ENCODE assay signal across 10 cellular contexts in genomic region chr21:45410151-45410864, GRCh38. TPM values are rescaled to one million over a fixed set of nuclear protein-coding genes. Genes with fewer than 3 reads are reported as not detected.
DNase-seq lines count a peak whose midpoint lies in the region; ATAC-seq and TF ChIP-seq lines count a peak whose summit lies in the region.
"Had no signal": no experiment of that assay in that cellular context is flagged by ENCODE, and none has a peak within 500 bp of the region (broad histone marks: within the 10 kb centered on the region; RNA-seq: fewer than 3 reads in every experiment).

No MANE protein-coding gene starts in this region.

- H3K79me2 ChIP-seq in parathyroid adenoma = no peaks in the 10 kb centered on the region

- no peaks in the 10 kb centered on the region for H3K36me3 ChIP-seq in parathyroid adenoma (ENCODE audit: control insufficient read depth, insufficient read depth, low read length)
- H3K36me3 ChIP-seq: neutrophil had no signal

- H3K4me3 ChIP-seq in right cardiac atrium (ENCODE audit: low read length) = no peak overlapping the region
- no peak overlapping the region for H3K4me3 ChIP-seq in parathyroid adenoma (ENCODE audit: low read depth, low read length)

- CTCF ChIA-PET in HEK293T (lab: Yijun Ruan, JAX) = no interaction called here

- DNase-seq in Right ventricle myocardium inferior (ENCODE audit: missing footprints) (peak; percentile 62), cardiac septum (ENCODE audit: low spot score) (no peak), right cardiac atrium (peak; percentile 43 to 78 (median 73)), HEK293T (ENCODE audit: extremely low spot score) (no peak), NCI-H187 treated with DMSO at 0.1 percent for 48 hours (lab: John Stamatoyannopoulos, UW) (no peak), superior temporal gyrus (ENCODE audit: extremely low spot score) (no peak), DMS53 (lab: John Stamatoyannopoulos, UW) (no peak)

- peaks cover 10% of the 10 kb centered on the region for H3K4me1 ChIP-seq in right cardiac atrium (ENCODE audit: control insufficient read depth, insufficient read depth, low read length)
- H3K4me1 ChIP-seq in parathyroid adenoma = no peaks in the 10 kb centered on the region

- intact Hi-C loops in Right ventricle myocardium inferior (cut with DNase I) = no loop called here
- intact Hi-C loops in cardiac septum (cut with DNase I) = no loop called here
- intact Hi-C loops in right cardiac atrium (cut with DNase I) = no loop called here

- H3K9me3 ChIP-seq in right cardiac atrium (ENCODE audit: control insufficient read depth, low read length) (no peaks in the 10 kb centered on the region), parathyroid adenoma (ENCODE audit: control insufficient read depth, low read length) (no peaks in the 10 kb centered on the region)
- H3K9me3 ChIP-seq: neutrophil had no signal

- H3K27ac ChIP-seq in right cardiac atrium (ENCODE audit: low read length) (peak overlapping the region; percentile 93), parathyroid adenoma (peak overlapping the region; percentile 24)
- H3K27ac ChIP-seq: neutrophil had no signal

- ATAC-seq in Right ventricle myocardium inferior (peak; percentile 3), right cardiac atrium (peak; percentile 1 to 2)
- ATAC-seq: HCT116 had no signal

- H3K9ac ChIP-seq in parathyroid adenoma = no peak overlapping the region

- H3K27me3 ChIP-seq in right cardiac atrium (ENCODE audit: control insufficient read depth, insufficient read depth) (no peaks in the 10 kb centered on the region), parathyroid adenoma (ENCODE audit: control insufficient read depth, insufficient read depth, low read length) (no peaks in the 10 kb centered on the region)

- POLR2A ChIA-PET in HEK293T (lab: Yijun Ruan, JAX) = no interaction called here

- WGBS in right cardiac atrium = 49% methylated on average over 28 of the region's 28 CpGs

- no peak overlapping the region for H3K4me2 ChIP-seq in parathyroid adenoma (ENCODE audit: low read length)

- TF ChIP-seq CTCF in parathyroid adenoma (IDR thresholded peaks at IDR 0.05) = no peak

- H2AFZ ChIP-seq in parathyroid adenoma = peak overlapping the region; percentile 72

TF ChIP-seq in HEK293T, 16 proteins besides CTCF, POLR2A, EP300 and RAD21:
- TF ChIP-seq FOXK2 (IDR thresholded peaks at IDR 0.05) (no peak), ZNF384 (IDR thresholded peaks at IDR 0.05) (no peak), ELF4 (IDR thresholded peaks at IDR 0.05) (no peak), HDGF (IDR thresholded peaks at IDR 0.05; ENCODE audit: borderline replicate concordance) (no peak), L3MBTL2 (conservative IDR thresholded peaks at IDR 0.05) (no peak), ARNT (IDR thresholded peaks at IDR 0.05) (no peak), CTBP1 (IDR thresholded peaks at IDR 0.05; ENCODE audit: borderline replicate concordance) (no peak), SUZ12 (IDR thresholded peaks at IDR 0.05) (no peak), SP1 (IDR thresholded peaks at IDR 0.05) (no peak), TARDBP (IDR thresholded peaks at IDR 0.05) (no peak)

RNA-seq across cellular contexts. Expression of gene COL18A1, which starts 5.3 kb away (rescaled TPM):
- total RNA-seq in Right ventricle myocardium inferior (51.6 TPM), cardiac septum (77.0 TPM), right cardiac atrium (100 to 1,000 TPM in 1 of 4 donors, 10 to 100 TPM in 3; 63.5 to 134 (median 84.6) TPM)
- 52.3 TPM for polyA plus RNA-seq in right cardiac atrium

Comparison
In these comparisons a context has a peak if more than half of its experiments do, and no peak if none do; other contexts are left out.
1. DNase-seq: peak in Right ventricle myocardium inferior (single experiment) and right cardiac atrium (3 of 3); none in cardiac septum (single experiment), HEK293T (single experiment), NCI-H187 treated with DMSO at 0.1 percent for 48 hours (single experiment), superior temporal gyrus (single experiment) and DMS53 (single experiment).